Comparison of ENCODE assay signal across 11 cellular contexts in the genomic region with DNA sequence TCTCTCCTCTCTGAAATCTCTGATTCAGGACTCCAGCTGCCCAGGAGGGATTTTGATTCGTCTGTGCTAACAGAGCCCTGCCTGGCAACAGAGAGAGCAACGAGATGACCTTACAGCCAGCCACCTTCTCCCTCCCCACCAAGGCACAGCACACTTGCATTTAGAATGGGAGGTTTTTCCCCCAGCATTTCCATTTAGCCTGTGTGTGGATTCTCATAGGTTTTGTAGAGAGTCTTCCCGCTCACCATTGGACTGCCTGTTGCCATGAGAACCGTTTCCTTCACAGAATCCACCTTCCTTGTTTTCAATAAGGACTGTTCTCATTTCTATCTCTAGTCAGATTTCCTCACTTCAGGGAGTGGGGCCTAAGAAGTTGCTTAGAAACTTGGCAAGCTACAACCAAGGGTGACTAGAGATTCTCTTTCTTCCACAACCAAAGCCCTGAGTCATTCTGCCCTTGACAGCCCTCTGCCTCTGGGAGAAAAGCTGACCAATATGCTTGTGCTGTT. TPM values are rescaled to one million over a fixed set of nuclear protein-coding genes. Genes with fewer than 3 reads are reported as not detected.
A peak's percentile ranks its signal among the peaks of the same experiment; 100 is the strongest.
DNase-seq lines count a peak whose midpoint lies in the region; ATAC-seq and TF ChIP-seq lines count a peak whose summit lies in the region.
"Had no signal": no experiment of that assay in that cellular context is flagged by ENCODE, and none has a peak within 500 bp of the region (broad histone marks: within the 10 kb centered on the region; RNA-seq: fewer than 3 reads in every experiment).

No MANE protein-coding gene starts in this region.

- H3K27me3 Mint-ChIP-seq in WTC11 (ENCODE audit: low read depth), result peaks cover 16% of the 10 kb centered on the region

- POLR2A ChIA-PET in WTC11 (lab: Charles Lee), result interaction anchor here (0.9 kb wide), 1 partner anchor 15 kb away, joined by 3 read pairs; no protein-coding TSS in a partner anchor

- CTCF ChIA-PET in WTC11 (lab: Charles Lee), result interaction anchor here (0.8 to 1.4 kb wide), 5 partner anchors 9 to 26 kb away, joined by 3 to 4 read pairs (median 4); no protein-coding TSS in a partner anchor

- H3K27ac ChIP-seq in esophagus squamous epithelium, result peak overlapping the region in 3 of 4 donors; percentile 21 to 45 (median 41)
- H3K27ac ChIP-seq: thyroid gland had no signal

- TF ChIP-seq CTCF in esophagus squamous epithelium (IDR thresholded peaks at IDR 0.05), result no peak
- TF ChIP-seq CTCF in WTC11 (IDR thresholded peaks at IDR 0.05), result no peak

- no peaks in the 10 kb centered on the region for H3K9me3 Mint-ChIP-seq in WTC11
- H3K9me3 Mint-ChIP-seq: nephron had no signal

- no peaks in the 10 kb centered on the region for H3K27me3 ChIP-seq in esophagus squamous epithelium
- H3K27me3 ChIP-seq: thyroid gland had no signal

- ATAC-seq in SK-N-SH treated with all-trans-retinoic acid at 6 μM for 48 hours, result peak; percentile 40
- peak; percentile 81 for ATAC-seq in sciatic nerve
- no peak for ATAC-seq in WTC11
- no peak for ATAC-seq in GM19455 (IDR thresholded peaks at IDR 0.05; ENCODE audit: unreplicated experiment)

- H3K4me3 ChIP-seq in esophagus squamous epithelium, result no peak overlapping the region
- H3K4me3 ChIP-seq: thyroid gland had no signal

- TF ChIP-seq POLR2A in esophagus squamous epithelium (IDR thresholded peaks at IDR 0.05), result no peak

- peaks cover 25% of the 10 kb centered on the region for H3K4me1 Mint-ChIP-seq in WTC11

- no peak overlapping the region; the same call in 1 of the 2 replicates for H3K27ac Mint-ChIP-seq in WTC11

- peaks cover 18 to 66% (median 31%) of the 10 kb centered on the region in 3 donors for H3K4me1 ChIP-seq in esophagus squamous epithelium

- H3K36me3 Mint-ChIP-seq in WTC11, result peaks cover 10% of the 10 kb centered on the region

- DNase-seq in NCI-H2227 (lab: John Stamatoyannopoulos, UW; ENCODE audit: unreplicated experiment) (peak; percentile 16), NCI-H2227 treated with DMSO at 0.1 percent for 48 hours (lab: John Stamatoyannopoulos, UW) (no peak), esophagus squamous epithelium (lab: John Stamatoyannopoulos, UW) (no peak), sciatic nerve (ENCODE audit: low spot score) (no peak), NCI-H1436 (lab: John Stamatoyannopoulos, UW) (no peak), WTC11 (ENCODE audit: low spot score) (no peak)
- DNase-seq: NCI-H1694 treated with DMSO at 0.1 percent for 48 hours had no signal

- no peaks in the 10 kb centered on the region for H3K9me3 ChIP-seq in esophagus squamous epithelium
- H3K9me3 ChIP-seq: thyroid gland had no signal

- WGBS in esophagus squamous epithelium, 2 donors, result 73 to 75% methylated on average over 3 to 4 of the region's 4 CpGs

- intact Hi-C loops in esophagus squamous epithelium (cut with DNase I) (no loop called here), sciatic nerve (cut with DNase I) (no loop called here)

- no peak overlapping the region for H3K4me3 Mint-ChIP-seq in WTC11
- H3K4me3 Mint-ChIP-seq: nephron had no signal

- peaks cover 0 to 19% (median 0%) of the 10 kb centered on the region in 3 donors for H3K36me3 ChIP-seq in esophagus squamous epithelium
- H3K36me3 ChIP-seq: thyroid gland had no signal

TF ChIP-seq in SK-N-SH treated with all-trans-retinoic acid at 6 μM for 48 hours, 23 proteins besides CTCF, POLR2A, EP300 and RAD21 (continues in another document):
- TF ChIP-seq, protein P1, sequence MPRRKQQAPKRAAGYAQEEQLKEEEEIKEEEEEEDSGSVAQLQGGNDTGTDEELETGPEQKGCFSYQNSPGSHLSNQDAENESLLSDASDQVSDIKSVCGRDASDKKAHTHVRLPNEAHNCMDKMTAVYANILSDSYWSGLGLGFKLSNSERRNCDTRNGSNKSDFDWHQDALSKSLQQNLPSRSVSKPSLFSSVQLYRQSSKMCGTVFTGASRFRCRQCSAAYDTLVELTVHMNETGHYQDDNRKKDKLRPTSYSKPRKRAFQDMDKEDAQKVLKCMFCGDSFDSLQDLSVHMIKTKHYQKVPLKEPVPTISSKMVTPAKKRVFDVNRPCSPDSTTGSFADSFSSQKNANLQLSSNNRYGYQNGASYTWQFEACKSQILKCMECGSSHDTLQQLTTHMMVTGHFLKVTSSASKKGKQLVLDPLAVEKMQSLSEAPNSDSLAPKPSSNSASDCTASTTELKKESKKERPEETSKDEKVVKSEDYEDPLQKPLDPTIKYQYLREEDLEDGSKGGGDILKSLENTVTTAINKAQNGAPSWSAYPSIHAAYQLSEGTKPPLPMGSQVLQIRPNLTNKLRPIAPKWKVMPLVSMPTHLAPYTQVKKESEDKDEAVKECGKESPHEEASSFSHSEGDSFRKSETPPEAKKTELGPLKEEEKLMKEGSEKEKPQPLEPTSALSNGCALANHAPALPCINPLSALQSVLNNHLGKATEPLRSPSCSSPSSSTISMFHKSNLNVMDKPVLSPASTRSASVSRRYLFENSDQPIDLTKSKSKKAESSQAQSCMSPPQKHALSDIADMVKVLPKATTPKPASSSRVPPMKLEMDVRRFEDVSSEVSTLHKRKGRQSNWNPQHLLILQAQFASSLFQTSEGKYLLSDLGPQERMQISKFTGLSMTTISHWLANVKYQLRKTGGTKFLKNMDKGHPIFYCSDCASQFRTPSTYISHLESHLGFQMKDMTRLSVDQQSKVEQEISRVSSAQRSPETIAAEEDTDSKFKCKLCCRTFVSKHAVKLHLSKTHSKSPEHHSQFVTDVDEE (CRISPR knock-in tag; IDR thresholded peaks at IDR 0.05), result no peak
- TF ChIP-seq, protein P2, sequence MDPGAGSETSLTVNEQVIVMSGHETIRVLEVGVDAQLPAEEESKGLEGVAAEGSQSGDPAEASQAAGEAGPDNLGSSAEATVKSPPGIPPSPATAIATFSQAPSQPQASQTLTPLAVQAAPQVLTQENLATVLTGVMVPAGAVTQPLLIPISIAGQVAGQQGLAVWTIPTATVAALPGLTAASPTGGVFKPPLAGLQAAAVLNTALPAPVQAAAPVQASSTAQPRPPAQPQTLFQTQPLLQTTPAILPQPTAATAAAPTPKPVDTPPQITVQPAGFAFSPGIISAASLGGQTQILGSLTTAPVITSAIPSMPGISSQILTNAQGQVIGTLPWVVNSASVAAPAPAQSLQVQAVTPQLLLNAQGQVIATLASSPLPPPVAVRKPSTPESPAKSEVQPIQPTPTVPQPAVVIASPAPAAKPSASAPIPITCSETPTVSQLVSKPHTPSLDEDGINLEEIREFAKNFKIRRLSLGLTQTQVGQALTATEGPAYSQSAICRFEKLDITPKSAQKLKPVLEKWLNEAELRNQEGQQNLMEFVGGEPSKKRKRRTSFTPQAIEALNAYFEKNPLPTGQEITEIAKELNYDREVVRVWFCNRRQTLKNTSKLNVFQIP (CRISPR knock-in tag; IDR thresholded peaks at IDR 0.05; ENCODE audit: borderline replicate concordance, low read depth), result no peak
- TF ChIP-seq ZFP3 (CRISPR knock-in tag; IDR thresholded peaks at IDR 0.05), result no peak

TF ChIP-seq in WTC11, 78 proteins besides CTCF, POLR2A, EP300 and RAD21:
- TF ChIP-seq ZNF423 (CRISPR knock-in tag; IDR thresholded peaks at IDR 0.05) (no peak), TP53 (CRISPR knock-in tag; IDR thresholded peaks at IDR 0.05) (no peak)
TF ChIP-seq in WTC11: peak in this region for 0.

RNA-seq across cellular contexts. Expression of a gene that starts 5.8 kb away (rescaled TPM):
- total RNA-seq in esophagus squamous epithelium, result 10 to 100 TPM; 12.6 to 23.7 (median 18.1) TPM
- 4.1 TPM for total RNA-seq in sciatic nerve
- 7.8 to 8.1 TPM (median 8.0 TPM) in 3 replicates for total RNA-seq in WTC11 (2021)

RNA-seq across cellular contexts. Expression of a gene that starts 42.8 kb away (rescaled TPM):
- total RNA-seq in esophagus squamous epithelium (10 to 100 TPM; 29.2 to 85.3 (median 35.1) TPM), sciatic nerve (53.0 TPM), WTC11 (2021) (1.7 to 2.1 TPM (median 1.7 TPM) in 3 replicates)

Comparison
In these comparisons a context has a peak if more than half of its experiments do, and no peak if none do; other contexts are left out.
1. ATAC-seq: peak in SK-N-SH treated with all-trans-retinoic acid at 6 μM for 48 hours (single experiment) and sciatic nerve (single experiment); none in WTC11 (single experiment) and GM19455 (single experiment).